In genomic region chr20:32535953-32536823, GRCh38 we compare ENCODE assay signal across 1 cellular context.
TF ChIP-seq lines count a peak whose summit lies in the region.

No MANE protein-coding gene starts in this region.

TF ChIP-seq in HepG2, 621 proteins besides CTCF, POLR2A, EP300 and RAD21 (continued from another document and continues in another):
- TF ChIP-seq JDP2 (CRISPR knock-in tag; IDR thresholded peaks at IDR 0.05; ENCODE audit: borderline replicate concordance) (no peak; the same call in 1 of the 2 replicates), U2AF1 (optimal IDR thresholded peaks at IDR 0.05; ENCODE audit: low read depth, low read length) (no peak), STAG1 (CRISPR knock-in tag; IDR thresholded peaks at IDR 0.05) (peak; percentile 6; the same call in 1 of the 2 replicates), KLF16 (CRISPR knock-in tag; IDR thresholded peaks at IDR 0.05) (no peak), ZNF563 (CRISPR knock-in tag; IDR thresholded peaks at IDR 0.05) (peak; percentile 31; the same call in 1 of the 2 replicates), DBP (CRISPR knock-in tag; IDR thresholded peaks at IDR 0.05; ENCODE audit: not compliant biosample characterization) (no peak), ZNF792 (CRISPR knock-in tag; IDR thresholded peaks at IDR 0.05) (0 out of 2 replicates have a peak, but pooled peaks have one; percentile 29), ZNF550 (CRISPR knock-in tag; IDR thresholded peaks at IDR 0.05; ENCODE audit: borderline replicate concordance) (no peak), ZNF780A (CRISPR knock-in tag; IDR thresholded peaks at IDR 0.05) (no peak), POGK (CRISPR knock-in tag; conservative IDR thresholded peaks at IDR 0.05) (no peak), ZNF496 (CRISPR knock-in tag; IDR thresholded peaks at IDR 0.05; ENCODE audit: insufficient replicate concordance) (no peak), DPF2 (CRISPR knock-in tag; IDR thresholded peaks at IDR 0.05; ENCODE audit: borderline replicate concordance, low read depth) (no peak), MXD4 (CRISPR knock-in tag; IDR thresholded peaks at IDR 0.05) (peak; percentile 51; the same call in 1 of the 2 replicates), TP53 (CRISPR knock-in tag; conservative IDR thresholded peaks at IDR 0.05) (no peak), ZNF549 (CRISPR knock-in tag; IDR thresholded peaks at IDR 0.05) (no peak), SYNCRIP (IDR thresholded peaks at IDR 0.05; ENCODE audit: insufficient read depth, low read depth, low read length) (no peak), ZFP36 (IDR thresholded peaks at IDR 0.05; ENCODE audit: borderline replicate concordance, low read depth, low read length, partially characterized antibody) (no peak), KLF15 (CRISPR knock-in tag; IDR thresholded peaks at IDR 0.05; ENCODE audit: borderline replicate concordance) (0 out of 2 replicates have a peak, but pooled peaks have one; percentile 46), ZBTB26 (CRISPR knock-in tag; IDR thresholded peaks at IDR 0.05; ENCODE audit: borderline replicate concordance) (no peak), MED8 (CRISPR knock-in tag; IDR thresholded peaks at IDR 0.05; ENCODE audit: insufficient replicate concordance) (no peak), EZH2 (conservative IDR thresholded peaks at IDR 0.05; ENCODE audit: low read depth, low read length) (no peak), POGZ (CRISPR knock-in tag; IDR thresholded peaks at IDR 0.05) (no peak), TOPORS (CRISPR knock-in tag; IDR thresholded peaks at IDR 0.05) (no peak), MBD4 (IDR thresholded peaks at IDR 0.05; ENCODE audit: borderline replicate concordance, low read length) (no peak), RCOR2 (CRISPR knock-in tag; IDR thresholded peaks at IDR 0.05) (no peak), SSRP1 (CRISPR knock-in tag; IDR thresholded peaks at IDR 0.05) (no peak)
- TF ChIP-seq, protein P1, sequence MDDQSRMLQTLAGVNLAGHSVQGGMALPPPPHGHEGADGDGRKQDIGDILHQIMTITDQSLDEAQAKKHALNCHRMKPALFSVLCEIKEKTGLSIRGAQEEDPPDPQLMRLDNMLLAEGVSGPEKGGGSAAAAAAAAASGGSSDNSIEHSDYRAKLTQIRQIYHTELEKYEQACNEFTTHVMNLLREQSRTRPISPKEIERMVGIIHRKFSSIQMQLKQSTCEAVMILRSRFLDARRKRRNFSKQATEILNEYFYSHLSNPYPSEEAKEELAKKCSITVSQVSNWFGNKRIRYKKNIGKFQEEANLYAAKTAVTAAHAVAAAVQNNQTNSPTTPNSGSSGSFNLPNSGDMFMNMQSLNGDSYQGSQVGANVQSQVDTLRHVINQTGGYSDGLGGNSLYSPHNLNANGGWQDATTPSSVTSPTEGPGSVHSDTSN (CRISPR knock-in tag; IDR thresholded peaks at IDR 0.05; ENCODE audit: borderline replicate concordance) = no peak
- TF ChIP-seq, protein P2, sequence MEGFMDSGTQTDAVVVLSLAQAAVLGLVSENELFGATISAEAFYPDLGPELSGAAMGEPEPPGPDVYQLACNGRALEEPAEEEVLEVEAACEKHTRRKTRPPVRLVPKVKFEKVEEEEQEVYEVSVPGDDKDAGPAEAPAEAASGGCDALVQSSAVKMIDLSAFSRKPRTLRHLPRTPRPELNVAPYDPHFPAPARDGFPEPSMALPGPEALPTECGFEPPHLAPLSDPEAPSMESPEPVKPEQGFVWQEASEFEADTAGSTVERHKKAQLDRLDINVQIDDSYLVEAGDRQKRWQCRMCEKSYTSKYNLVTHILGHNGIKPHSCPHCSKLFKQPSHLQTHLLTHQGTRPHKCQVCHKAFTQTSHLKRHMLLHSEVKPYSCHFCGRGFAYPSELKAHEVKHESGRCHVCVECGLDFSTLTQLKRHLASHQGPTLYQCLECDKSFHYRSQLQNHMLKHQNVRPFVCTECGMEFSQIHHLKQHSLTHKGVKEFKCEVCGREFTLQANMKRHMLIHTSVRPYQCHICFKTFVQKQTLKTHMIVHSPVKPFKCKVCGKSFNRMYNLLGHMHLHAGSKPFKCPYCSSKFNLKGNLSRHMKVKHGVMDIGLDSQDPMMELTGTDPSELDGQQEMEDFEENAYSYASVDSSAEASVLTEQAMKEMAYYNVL (CRISPR knock-in tag; IDR thresholded peaks at IDR 0.05; ENCODE audit: borderline replicate concordance) = 0 out of 2 replicates have a peak, but pooled peaks have one; percentile 37
- TF ChIP-seq, protein P3, sequence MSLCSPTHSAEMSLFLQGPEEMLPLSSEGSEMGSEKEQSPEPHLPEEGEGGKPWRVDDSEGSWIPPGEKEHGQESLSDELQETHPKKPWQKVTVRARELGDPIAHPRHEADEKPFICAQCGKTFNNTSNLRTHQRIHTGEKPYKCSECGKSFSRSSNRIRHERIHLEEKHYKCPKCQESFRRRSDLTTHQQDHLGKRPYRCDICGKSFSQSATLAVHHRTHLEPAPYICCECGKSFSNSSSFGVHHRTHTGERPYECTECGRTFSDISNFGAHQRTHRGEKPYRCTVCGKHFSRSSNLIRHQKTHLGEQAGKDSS (CRISPR knock-in tag; IDR thresholded peaks at IDR 0.05; ENCODE audit: borderline replicate concordance, low read depth) = no peak
- TF ChIP-seq, protein P4, sequence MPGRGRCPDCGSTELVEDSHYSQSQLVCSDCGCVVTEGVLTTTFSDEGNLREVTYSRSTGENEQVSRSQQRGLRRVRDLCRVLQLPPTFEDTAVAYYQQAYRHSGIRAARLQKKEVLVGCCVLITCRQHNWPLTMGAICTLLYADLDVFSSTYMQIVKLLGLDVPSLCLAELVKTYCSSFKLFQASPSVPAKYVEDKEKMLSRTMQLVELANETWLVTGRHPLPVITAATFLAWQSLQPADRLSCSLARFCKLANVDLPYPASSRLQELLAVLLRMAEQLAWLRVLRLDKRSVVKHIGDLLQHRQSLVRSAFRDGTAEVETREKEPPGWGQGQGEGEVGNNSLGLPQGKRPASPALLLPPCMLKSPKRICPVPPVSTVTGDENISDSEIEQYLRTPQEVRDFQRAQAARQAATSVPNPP (CRISPR knock-in tag; IDR thresholded peaks at IDR 0.05) = no peak
- TF ChIP-seq, protein P5, sequence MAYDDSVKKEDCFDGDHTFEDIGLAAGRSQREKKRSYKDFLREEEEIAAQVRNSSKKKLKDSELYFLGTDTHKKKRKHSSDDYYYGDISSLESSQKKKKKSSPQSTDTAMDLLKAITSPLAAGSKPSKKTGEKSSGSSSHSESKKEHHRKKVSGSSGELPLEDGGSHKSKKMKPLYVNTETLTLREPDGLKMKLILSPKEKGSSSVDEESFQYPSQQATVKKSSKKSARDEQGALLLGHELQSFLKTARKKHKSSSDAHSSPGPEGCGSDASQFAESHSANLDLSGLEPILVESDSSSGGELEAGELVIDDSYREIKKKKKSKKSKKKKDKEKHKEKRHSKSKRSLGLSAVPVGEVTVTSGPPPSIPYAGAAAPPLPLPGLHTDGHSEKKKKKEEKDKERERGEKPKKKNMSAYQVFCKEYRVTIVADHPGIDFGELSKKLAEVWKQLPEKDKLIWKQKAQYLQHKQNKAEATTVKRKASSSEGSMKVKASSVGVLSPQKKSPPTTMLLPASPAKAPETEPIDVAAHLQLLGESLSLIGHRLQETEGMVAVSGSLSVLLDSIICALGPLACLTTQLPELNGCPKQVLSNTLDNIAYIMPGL (CRISPR knock-in tag; IDR thresholded peaks at IDR 0.05; ENCODE audit: borderline replicate concordance in 1 of 2, low read depth in 1 of 2) = no peak
- TF ChIP-seq, protein P6, sequence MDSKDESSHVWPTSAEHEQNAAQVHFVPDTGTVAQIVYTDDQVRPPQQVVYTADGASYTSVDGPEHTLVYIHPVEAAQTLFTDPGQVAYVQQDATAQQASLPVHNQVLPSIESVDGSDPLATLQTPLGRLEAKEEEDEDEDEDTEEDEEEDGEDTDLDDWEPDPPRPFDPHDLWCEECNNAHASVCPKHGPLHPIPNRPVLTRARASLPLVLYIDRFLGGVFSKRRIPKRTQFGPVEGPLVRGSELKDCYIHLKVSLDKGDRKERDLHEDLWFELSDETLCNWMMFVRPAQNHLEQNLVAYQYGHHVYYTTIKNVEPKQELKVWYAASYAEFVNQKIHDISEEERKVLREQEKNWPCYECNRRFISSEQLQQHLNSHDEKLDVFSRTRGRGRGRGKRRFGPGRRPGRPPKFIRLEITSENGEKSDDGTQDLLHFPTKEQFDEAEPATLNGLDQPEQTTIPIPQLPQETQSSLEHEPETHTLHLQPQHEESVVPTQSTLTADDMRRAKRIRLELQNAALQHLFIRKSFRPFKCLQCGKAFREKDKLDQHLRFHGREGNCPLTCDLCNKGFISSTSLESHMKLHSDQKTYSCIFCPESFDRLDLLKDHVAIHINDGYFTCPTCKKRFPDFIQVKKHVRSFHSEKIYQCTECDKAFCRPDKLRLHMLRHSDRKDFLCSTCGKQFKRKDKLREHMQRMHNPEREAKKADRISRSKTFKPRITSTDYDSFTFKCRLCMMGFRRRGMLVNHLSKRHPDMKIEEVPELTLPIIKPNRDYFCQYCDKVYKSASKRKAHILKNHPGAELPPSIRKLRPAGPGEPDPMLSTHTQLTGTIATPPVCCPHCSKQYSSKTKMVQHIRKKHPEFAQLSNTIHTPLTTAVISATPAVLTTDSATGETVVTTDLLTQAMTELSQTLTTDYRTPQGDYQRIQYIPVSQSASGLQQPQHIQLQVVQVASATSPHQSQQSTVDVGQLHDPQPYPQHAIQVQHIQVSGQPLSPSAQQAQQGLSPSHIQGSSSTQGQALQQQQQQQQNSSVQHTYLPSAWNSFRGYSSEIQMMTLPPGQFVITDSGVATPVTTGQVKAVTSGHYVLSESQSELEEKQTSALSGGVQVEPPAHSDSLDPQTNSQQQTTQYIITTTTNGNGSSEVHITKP (CRISPR knock-in tag; IDR thresholded peaks at IDR 0.05; ENCODE audit: low read depth) = no peak
- TF ChIP-seq, protein P7, sequence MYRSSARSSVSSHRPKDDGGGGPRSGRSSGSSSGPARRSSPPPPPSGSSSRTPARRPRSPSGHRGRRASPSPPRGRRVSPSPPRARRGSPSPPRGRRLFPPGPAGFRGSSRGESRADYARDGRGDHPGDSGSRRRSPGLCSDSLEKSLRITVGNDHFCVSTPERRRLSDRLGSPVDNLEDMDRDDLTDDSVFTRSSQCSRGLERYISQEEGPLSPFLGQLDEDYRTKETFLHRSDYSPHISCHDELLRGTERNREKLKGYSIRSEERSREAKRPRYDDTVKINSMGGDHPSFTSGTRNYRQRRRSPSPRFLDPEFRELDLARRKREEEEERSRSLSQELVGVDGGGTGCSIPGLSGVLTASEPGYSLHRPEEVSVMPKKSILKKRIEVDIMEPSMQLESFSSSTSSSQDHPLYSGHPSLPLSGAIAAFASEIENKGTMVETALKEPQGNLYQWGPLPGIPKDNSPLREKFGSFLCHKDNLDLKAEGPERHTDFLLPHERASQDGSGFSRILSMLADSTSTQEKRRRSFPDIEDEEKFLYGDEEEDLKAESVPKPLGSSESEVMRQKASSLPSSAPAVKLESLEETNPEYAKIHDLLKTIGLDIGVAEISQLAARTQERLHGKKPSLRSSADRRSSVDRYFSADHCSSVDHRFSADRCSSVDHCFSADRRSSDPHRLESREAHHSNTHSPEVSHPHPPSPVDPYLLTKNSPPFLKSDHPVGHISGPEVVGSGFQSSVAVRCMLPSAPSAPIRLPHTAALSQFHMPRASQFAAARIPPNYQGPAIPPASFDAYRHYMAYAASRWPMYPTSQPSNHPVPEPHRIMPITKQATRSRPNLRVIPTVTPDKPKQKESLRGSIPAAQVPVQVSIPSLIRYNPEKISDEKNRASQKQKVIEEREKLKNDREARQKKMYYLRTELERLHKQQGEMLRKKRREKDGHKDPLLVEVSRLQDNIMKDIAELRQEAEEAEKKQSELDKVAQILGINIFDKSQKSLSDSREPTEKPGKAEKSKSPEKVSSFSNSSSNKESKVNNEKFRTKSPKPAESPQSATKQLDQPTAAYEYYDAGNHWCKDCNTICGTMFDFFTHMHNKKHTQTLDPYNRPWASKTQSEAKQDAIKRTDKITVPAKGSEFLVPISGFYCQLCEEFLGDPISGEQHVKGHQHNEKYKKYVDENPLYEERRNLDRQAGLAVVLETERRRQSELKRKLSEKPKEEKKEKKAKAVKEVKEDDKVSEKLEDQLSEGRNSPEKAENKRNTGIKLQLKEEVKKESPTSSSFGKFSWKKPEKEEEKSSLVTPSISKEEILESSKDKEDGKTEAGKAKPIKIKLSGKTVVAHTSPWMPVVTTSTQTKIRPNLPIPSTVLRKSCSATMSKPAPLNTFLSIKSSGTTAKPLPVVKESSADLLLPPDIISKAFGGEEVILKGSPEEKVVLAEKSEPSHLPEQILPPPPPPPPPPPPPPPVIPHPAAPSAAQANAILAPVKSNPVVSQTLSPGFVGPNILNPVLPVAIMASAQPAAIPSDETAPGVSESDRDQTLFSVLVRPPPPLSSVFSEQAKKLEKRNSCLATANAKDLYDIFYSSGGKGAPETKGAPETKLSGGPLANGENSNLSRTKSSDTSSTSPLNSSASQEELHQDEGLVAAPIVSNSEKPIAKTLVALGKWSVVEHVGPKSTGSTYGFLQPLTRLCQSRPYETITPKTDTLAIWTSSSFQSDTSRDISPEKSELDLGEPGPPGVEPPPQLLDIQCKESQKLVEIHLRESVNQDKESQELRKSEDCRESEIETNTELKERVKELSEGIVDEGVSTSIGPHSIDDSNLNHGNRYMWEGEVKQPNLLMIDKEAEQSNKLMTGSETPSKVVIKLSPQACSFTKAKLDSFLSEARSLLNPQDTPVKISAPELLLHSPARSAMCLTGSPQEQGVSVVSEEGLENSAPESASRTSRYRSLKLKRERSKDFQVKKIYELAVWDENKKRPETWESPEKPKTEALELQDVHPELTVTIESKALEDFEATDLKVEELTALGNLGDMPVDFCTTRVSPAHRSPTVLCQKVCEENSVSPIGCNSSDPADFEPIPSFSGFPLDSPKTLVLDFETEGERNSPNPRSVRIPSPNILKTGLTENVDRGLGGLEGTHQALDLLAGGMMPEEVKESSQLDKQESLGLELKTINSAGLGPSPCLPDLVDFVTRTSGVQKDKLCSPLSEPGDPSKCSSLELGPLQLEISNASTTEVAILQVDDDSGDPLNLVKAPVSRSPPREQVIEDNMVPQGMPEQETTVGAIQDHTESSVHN (CRISPR knock-in tag; IDR thresholded peaks at IDR 0.05) = no peak
